Comparison of ENCODE assay signal across 18 cellular contexts in genomic region chr7:27099839-27100225, GRCh38. TPM values are rescaled to one million over a fixed set of nuclear protein-coding genes. Genes with fewer than 3 reads are reported as not detected.
A peak's percentile ranks its signal among the peaks of the same experiment; 100 is the strongest.
DNase-seq lines count a peak whose midpoint lies in the region; ATAC-seq and TF ChIP-seq lines count a peak whose summit lies in the region.
"Had no signal": no experiment of that assay in that cellular context is flagged by ENCODE, and none has a peak within 500 bp of the region (broad histone marks: within the 10 kb centered on the region; RNA-seq: fewer than 3 reads in every experiment).

No MANE protein-coding gene starts in this region.

- DNase-seq in epithelial cell of proximal tubule (ENCODE audit: low read depth): no peak
- DNase-seq in thoracic aorta (ENCODE audit: low spot score): no peak
- DNase-seq in thyroid gland: no peak
- DNase-seq in NCI-H128 (lab: John Stamatoyannopoulos, UW; ENCODE audit: unreplicated experiment): no peak
- DNase-seq in LoVo (ENCODE audit: low spot score): no peak
- DNase-seq: mucosa of descending colon; NCI-H2081 treated with DMSO at 0.1 percent for 48 hours; NCI-H524; stimulated activated naive CD8-positive, alpha-beta T cell treated with anti-CD3 and anti-CD28 coated beads, Interleukin-15, Interleukin-2, amounts not matched to agents 100 U/mL and 50 U/mL, for 24 hours; uterus had no signal

- TF ChIP-seq POLR2A in thyroid gland (IDR thresholded peaks at IDR 0.05): no peak

- H3K4me3 ChIP-seq in WI38 (ENCODE audit: low read depth, low read length): peak overlapping the region; percentile 96
- peak overlapping the region; percentile 96 for H3K4me3 ChIP-seq in epithelial cell of proximal tubule (ENCODE audit: low read depth, low read length)
- H3K4me3 ChIP-seq in mesodermal cell (ENCODE audit: extremely low read depth, insufficient read depth, low read length, poor library complexity, severe bottlenecking): no peak overlapping the region
- peak overlapping the region; percentile 99 for H3K4me3 ChIP-seq in thoracic aorta
- H3K4me3 ChIP-seq in thyroid gland (replicated peaks in 1 of 3): no peak overlapping the region
- H3K4me3 ChIP-seq: mucosa of descending colon had no signal

- H3K27ac ChIP-seq in mesodermal cell (ENCODE audit: low read depth, low read length, severe bottlenecking): peak overlapping the region; percentile 71
- H3K27ac ChIP-seq in thoracic aorta: peak overlapping the region; percentile 87 to 96
- peak overlapping the region in 1 of 3 donors; percentile 69 for H3K27ac ChIP-seq in thyroid gland

- H3K36me3 ChIP-seq in mesodermal cell (ENCODE audit: control insufficient read depth, insufficient read depth, low read length): no peaks in the 10 kb centered on the region
- no peaks in the 10 kb centered on the region for H3K36me3 ChIP-seq in thoracic aorta
- H3K36me3 ChIP-seq in thyroid gland: no peaks in the 10 kb centered on the region
- H3K36me3 ChIP-seq: uterus had no signal

- H3K9me3 ChIP-seq in mesodermal cell (ENCODE audit: control insufficient read depth, low read length) (no peaks in the 10 kb centered on the region), thoracic aorta (no peaks in the 10 kb centered on the region), thyroid gland (no peaks in the 10 kb centered on the region)
- H3K9me3 ChIP-seq: mucosa of descending colon, uterus had no signal

- no peak for ATAC-seq in thoracic aorta (ENCODE audit: insufficient number of reproducible peaks, low FRiP score, low read depth)
- ATAC-seq in GM21367 (IDR thresholded peaks at IDR 0.05; ENCODE audit: unreplicated experiment): no peak
- ATAC-seq: activated T-helper 17 cell treated with anti-CD3 and anti-CD28 coated beads, Interleukin-2, amount 50 U/mL, for 72 hours; mucosa of descending colon; sciatic nerve; stimulated activated naive CD8-positive, alpha-beta T cell treated with anti-CD3 and anti-CD28 coated beads, Interleukin-15, Interleukin-2, amounts not matched to agents 100 U/mL and 50 U/mL, for 24 hours had no signal

- intact Hi-C loops in thyroid gland (cut with DNase I): no loop called here

- no peaks in the 10 kb centered on the region for H3K27me3 ChIP-seq in thoracic aorta (replicated peaks; ENCODE audit: insufficient read depth)
- H3K27me3 ChIP-seq in thyroid gland: peaks cover 51% of the 10 kb centered on the region
- H3K27me3 ChIP-seq: uterus had no signal

- TF ChIP-seq CTCF in WI38 (IDR thresholded peaks at IDR 0.05; ENCODE audit: low read depth, low read length) (no peak), epithelial cell of proximal tubule (conservative IDR thresholded peaks at IDR 0.05; ENCODE audit: low read depth, low read length) (no peak), thoracic aorta (IDR thresholded peaks at IDR 0.05) (no peak), thyroid gland (IDR thresholded peaks at IDR 0.05) (no peak)

- H3K4me1 ChIP-seq in mesodermal cell (ENCODE audit: control insufficient read depth, insufficient read depth, low read length, poor library complexity, severe bottlenecking) (peaks cover 11% of the 10 kb centered on the region), thoracic aorta (ENCODE audit: control insufficient read depth in 1 of 2, low read depth in 2 of 2) (peaks cover 10 to 46% of the 10 kb centered on the region in 2 donors), thyroid gland (peaks cover 11 to 18% of the 10 kb centered on the region in 2 donors)

- WGBS in mesodermal cell (ENCODE audit: insufficient coverage in 2 of 2), 2 experiments: 33% methylated on average over 1 of the region's 1 CpG; no CpG with 5 or more reads in 1 of the 2 experiments
- WGBS in thyroid gland, 2 donors: 24 to 29% methylated on average over 1 of the region's 1 CpG

RNA-seq across cellular contexts. Expression of gene HOXA2, which starts 2.7 kb away (rescaled TPM):
- 0.69 and 2.0 TPM in 2 replicates for total RNA-seq in epithelial cell of proximal tubule
- polyA plus RNA-seq in mesodermal cell (2013, experiment 1 of 2): 4.3 TPM
- 3.0 TPM for polyA plus RNA-seq in mesodermal cell (2013, experiment 2 of 2)
- total RNA-seq in thoracic aorta: 1 to 10 TPM; 3.4 to 4.6 TPM
- 1 to 10 TPM in 2 of 4 donors, under 1 TPM in 2; 0.73 to 2.7 (median 1.7) TPM for total RNA-seq in thyroid gland
- total RNA-seq: activated T-helper 17 cell treated with anti-CD3 and anti-CD28 coated beads, Interleukin-2, amount 50 U/mL, for 72 hours; H1; T-helper 2 cell treated with Interferon-gamma antibody and Interleukin-4, amounts not matched to agents 100 ng/mL and 5 ng/mL, for 36 hours had no signal
- polyA plus RNA-seq: H1 had no signal

RNA-seq across cellular contexts. Expression of gene HOXA1, which starts 4.0 kb away (rescaled TPM):
- 5.7 and 7.1 TPM in 2 replicates for total RNA-seq in epithelial cell of proximal tubule
- polyA plus RNA-seq in mesodermal cell (2013, experiment 1 of 2): 7.3 TPM
- 8.7 TPM for polyA plus RNA-seq in mesodermal cell (2013, experiment 2 of 2)
- total RNA-seq in thoracic aorta: 1 to 10 TPM in 1 of 2 donors, not detected in 1; 3.1 TPM
- total RNA-seq in thyroid gland: under 1 TPM in 2 of 4 donors, not detected in 2; 0.67 to 0.78 TPM
- total RNA-seq: H1 had no signal
- polyA plus RNA-seq: H1 had no signal

RNA-seq across cellular contexts. Expression of gene HOXA4, which starts 30.7 kb away (rescaled TPM):
- 9.2 and 14.6 TPM in 2 replicates for total RNA-seq in epithelial cell of proximal tubule
- polyA plus RNA-seq in mesodermal cell (2013, experiment 1 of 2): 2.1 TPM
- 2.3 TPM for polyA plus RNA-seq in mesodermal cell (2013, experiment 2 of 2)
- 1 to 10 TPM; 3.7 to 6.1 TPM for total RNA-seq in thoracic aorta
- 1 to 10 TPM in 3 of 4 donors, under 1 TPM in 1; 0.56 to 2.1 (median 1.3) TPM for total RNA-seq in thyroid gland
- total RNA-seq: H1 had no signal
- polyA plus RNA-seq: H1 had no signal

RNA-seq across cellular contexts. Expression of gene HOXA5, which starts 43.6 kb away (rescaled TPM):
- total RNA-seq in epithelial cell of proximal tubule (20.1 and 47.6 TPM in 2 replicates), thoracic aorta (1 to 10 TPM in 1 of 2 donors, under 1 TPM in 1; 0.35 to 1.2 TPM), thyroid gland (1 to 10 TPM; 2.0 to 4.4 (median 3.3) TPM)
- polyA plus RNA-seq in mesodermal cell (2013, experiment 1 of 2): 5.5 TPM
- polyA plus RNA-seq in mesodermal cell (2013, experiment 2 of 2): 4.9 TPM
- total RNA-seq: activated T-helper 17 cell treated with anti-CD3 and anti-CD28 coated beads, Interleukin-2, amount 50 U/mL, for 72 hours; H1; T-helper 2 cell treated with Interferon-gamma antibody and Interleukin-4, amounts not matched to agents 100 ng/mL and 5 ng/mL, for 36 hours had no signal
- polyA plus RNA-seq: H1 had no signal

RNA-seq across cellular contexts. Expression of gene HOXA6, which starts 47.7 kb away (rescaled TPM):
- total RNA-seq in epithelial cell of proximal tubule (5.7 and 11.8 TPM in 2 replicates), thoracic aorta (not detected), thyroid gland (1 to 10 TPM in 2 of 4 donors, not detected in 2; 1.1 to 1.6 TPM)
- polyA plus RNA-seq in mesodermal cell (2013, experiment 1 of 2): 4.2 TPM
- 2.2 TPM for polyA plus RNA-seq in mesodermal cell (2013, experiment 2 of 2)
- total RNA-seq: activated T-helper 17 cell treated with anti-CD3 and anti-CD28 coated beads, Interleukin-2, amount 50 U/mL, for 72 hours; cardiac septum; H1; T-helper 2 cell treated with Interferon-gamma antibody and Interleukin-4, amounts not matched to agents 100 ng/mL and 5 ng/mL, for 36 hours had no signal
- polyA plus RNA-seq: H1 had no signal

Comparison
In these comparisons a context has a peak if more than half of its experiments do, and no peak if none do; other contexts are left out.
1. H3K4me3 ChIP-seq: peak in WI38 (single experiment), epithelial cell of proximal tubule (single experiment) and thoracic aorta (single experiment); none in mesodermal cell (single experiment) and thyroid gland (0 of 3).